23 cellular contexts compared by ENCODE assay signal in the genomic region with DNA sequence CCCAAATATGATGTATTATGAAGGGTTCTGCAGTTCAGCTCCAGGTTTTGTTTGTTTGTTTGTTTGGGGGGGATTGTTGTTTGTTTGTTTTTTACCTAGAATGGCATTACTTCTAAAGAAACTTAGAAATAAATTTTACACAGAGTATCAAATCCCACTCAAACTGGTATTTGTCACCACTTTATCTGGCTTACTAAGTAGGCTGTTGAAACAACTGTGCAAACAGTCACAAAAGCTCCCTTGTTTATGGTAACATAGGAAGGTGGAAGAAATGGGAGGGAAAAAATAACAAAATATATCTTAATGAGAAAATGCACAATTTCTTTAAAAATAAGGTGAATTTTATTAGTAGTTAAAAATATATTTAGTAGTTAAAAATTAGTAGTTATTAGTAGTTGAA.
"Had no signal": no experiment of that assay in that cellular context is flagged by ENCODE, and none has a peak within 500 bp of the region (broad histone marks: within the 10 kb centered on the region; RNA-seq: fewer than 3 reads in every experiment).

No MANE protein-coding gene starts in this region.

- DNase-seq: Kasumi-1; MV-4-11; NCI-H1048; NCI-H1105; NCI-H1417; NCI-H1436 treated with DMSO at 0.1 percent for 48 hours; NCI-H1694; NCI-H187 treated with DMSO at 0.1 percent for 48 hours; NCI-H2029 treated with DMSO at 0.1 percent for 48 hours; NCI-H2171 treated with DMSO at 0.1 percent for 48 hours; NCI-H345; NCI-H524; NCI-H526 treated with DMSO at 0.1 percent for 48 hours; NCI-H748 treated with DMSO at 0.1 percent for 48 hours; NK-92 treated with Interleukin-12 subunit alpha and Interleukin-12 subunit beta, amount 100 ng/mL, for 24 hours; PC-3; SHP77; T-helper 1 cell had no signal

- H3K4me3 ChIP-seq: K562 had no signal

- ATAC-seq: K562, Panc1, PC-3, SK-N-SH treated with all-trans-retinoic acid at 6 μM for 48 hours had no signal

- H3K4me2 ChIP-seq: KMS-11 had no signal

- H3K27ac ChIP-seq: KMS-11, RWPE1 had no signal

- H3K9ac ChIP-seq: KMS-11 had no signal
